ENCODE assay signal across 16 cellular contexts in genomic region chr1:233367057-233367759, GRCh38. TPM values are rescaled to one million over a fixed set of nuclear protein-coding genes. Genes with fewer than 3 reads are reported as not detected.
DNase-seq lines count a peak whose midpoint lies in the region; ATAC-seq, FAIRE-seq and TF ChIP-seq lines count a peak whose summit lies in the region.
"Had no signal": no experiment of that assay in that cellular context is flagged by ENCODE, and none has a peak within 500 bp of the region (broad histone marks: within the 10 kb centered on the region; RNA-seq: fewer than 3 reads in every experiment).

No MANE protein-coding gene starts in this region.

- H3K79me2 ChIP-seq in astrocyte (ENCODE audit: insufficient read depth, low read length) = no peaks in the 10 kb centered on the region

- no peak overlapping the region for H3K27ac ChIP-seq in astrocyte (ENCODE audit: low read depth, low read length)
- H3K27ac ChIP-seq: SJSA1 had no signal

- no peak overlapping the region for H3K27ac Mint-ChIP-seq in astrocyte (ENCODE audit: unreplicated experiment)

- H4K20me1 ChIP-seq in astrocyte (ENCODE audit: insufficient read depth, low read length) = no peaks in the 10 kb centered on the region

- H3K27me3 ChIP-seq in astrocyte (ENCODE audit: insufficient read depth, low read length) = no peaks in the 10 kb centered on the region

- no peaks in the 10 kb centered on the region for H3K36me3 ChIP-seq in astrocyte (ENCODE audit: insufficient read depth, low read length)
- H3K36me3 ChIP-seq: SJSA1 had no signal

- no peaks in the 10 kb centered on the region for H3K36me3 Mint-ChIP-seq in astrocyte (ENCODE audit: low read depth, unreplicated experiment)

- no peak overlapping the region for H3K9ac ChIP-seq in astrocyte (ENCODE audit: low read length)

- no peak overlapping the region for H3K4me3 Mint-ChIP-seq in astrocyte (ENCODE audit: unreplicated experiment)

- no peak overlapping the region for H3K4me3 ChIP-seq in astrocyte (ENCODE audit: insufficient read depth, low read depth, low read length)
- H3K4me3 ChIP-seq: SJSA1 had no signal

- peak; percentile 12 for DNase-seq in NCI-H510A treated with DMSO at 0.1 percent for 48 hours (lab: John Stamatoyannopoulos, UW)
- DNase-seq in NCI-H510A (lab: John Stamatoyannopoulos, UW) = no peak
- peak; percentile 87 for DNase-seq in astrocyte (ENCODE audit: low read depth)
- DNase-seq in kidney glomerular epithelial cell (lab: John Stamatoyannopoulos, UW) = peak; percentile 35
- no peak for DNase-seq in HuH-7.5 (ENCODE audit: low spot score)
- DNase-seq in NCI-H1417 (lab: John Stamatoyannopoulos, UW) = no peak
- DNase-seq: activated naive CD4-positive, alpha-beta T cell; Karpas-422; mammary epithelial cell; NCI-H2029 treated with DMSO at 0.1 percent for 48 hours; substantia nigra had no signal

- H3K4me2 ChIP-seq in astrocyte (ENCODE audit: low read length) = no peak overlapping the region

- H3K4me1 Mint-ChIP-seq in astrocyte (ENCODE audit: low read depth, unreplicated experiment) = peaks cover 15% of the 10 kb centered on the region

- no peaks in the 10 kb centered on the region for H3K9me3 ChIP-seq in astrocyte (ENCODE audit: insufficient read depth, low read depth, low read length)
- H3K9me3 ChIP-seq: SJSA1 had no signal

- H3K4me1 ChIP-seq in astrocyte (ENCODE audit: insufficient read depth, low read length) = peaks cover 8% of the 10 kb centered on the region
- H3K4me1 ChIP-seq: SJSA1 had no signal

- ATAC-seq in GM18873 (IDR thresholded peaks at IDR 0.05; ENCODE audit: low FRiP score, unreplicated experiment) (no peak), HG03108 (IDR thresholded peaks at IDR 0.05; ENCODE audit: unreplicated experiment) (no peak)

- H2AFZ ChIP-seq in astrocyte (ENCODE audit: low read depth, low read length) = no peak overlapping the region

- no peaks in the 10 kb centered on the region for H3K27me3 Mint-ChIP-seq in astrocyte (ENCODE audit: low read depth, unreplicated experiment)

- no peak for TF ChIP-seq CTCF in astrocyte (IDR thresholded peaks at IDR 0.05; ENCODE audit: insufficient read depth, low read depth, low read length)

- no peak for FAIRE-seq in astrocyte (lab: Jason Lieb, UNC)
- FAIRE-seq: endometrium, TTC549 had no signal

- no peaks in the 10 kb centered on the region for H3K9me3 Mint-ChIP-seq in astrocyte (ENCODE audit: unreplicated experiment)

RNA-seq across cellular contexts. Expression of gene MAP3K21, which starts 39.7 kb away (rescaled TPM):
- total RNA-seq in astrocyte = 2.2 and 2.5 TPM in 2 replicates

Comparison
In these comparisons a context has a peak if more than half of its experiments do, and no peak if none do; other contexts are left out.
1. DNase-seq: peak in NCI-H510A treated with DMSO at 0.1 percent for 48 hours (single experiment), astrocyte (single experiment) and kidney glomerular epithelial cell (single experiment); none in NCI-H510A (single experiment), HuH-7.5 (single experiment) and NCI-H1417 (0 of 3).